Comparison of ENCODE assay signal across 1 cellular context in genomic region chr17:64097196-64097936, GRCh38.
TF ChIP-seq lines count a peak whose summit lies in the region.

No MANE protein-coding gene starts in this region.

TF ChIP-seq in IMR-90, 13 proteins besides CTCF, POLR2A, EP300 and RAD21 (continued from another document):
- TF ChIP-seq ELK1 (IDR thresholded peaks at IDR 0.05; ENCODE audit: borderline replicate concordance, low read depth, low read length), result no peak
TF ChIP-seq in IMR-90: peak in this region for 2.
